1 cellular context compared by ENCODE assay signal in the genomic region with DNA sequence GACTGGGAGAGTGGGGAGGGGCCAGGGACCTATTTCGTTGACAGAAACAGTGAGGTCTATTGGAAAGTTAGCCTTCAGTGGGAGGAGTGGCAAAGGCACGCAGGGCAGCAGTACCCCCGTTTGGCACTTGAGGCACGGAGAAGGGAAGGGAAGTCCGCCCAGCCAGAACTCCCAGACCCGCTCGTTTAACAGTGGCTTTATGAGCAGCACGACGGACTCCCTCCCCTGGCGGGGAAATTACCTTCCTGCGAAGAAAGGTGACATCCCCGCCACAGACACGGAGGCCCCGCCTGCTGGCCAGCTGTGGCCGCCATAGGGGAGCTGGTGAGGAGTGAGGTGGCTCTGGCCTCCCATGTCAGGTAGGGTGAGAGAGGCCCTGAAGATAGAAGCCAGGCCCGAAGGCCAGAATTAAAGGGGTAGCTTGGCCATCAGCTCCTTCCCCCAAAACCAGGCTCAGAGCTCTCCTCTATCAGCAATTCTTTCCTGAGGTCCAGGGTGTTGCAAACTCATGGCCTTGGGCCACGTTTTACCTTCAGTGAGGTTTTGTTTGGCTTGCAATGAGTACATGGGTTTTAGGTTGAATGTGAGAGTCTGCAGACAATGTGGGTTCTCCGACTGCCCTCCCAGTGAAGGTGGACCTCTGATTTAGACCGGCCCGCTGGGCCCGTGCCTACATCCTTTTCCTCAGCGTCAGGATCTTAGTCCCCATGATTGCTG.
TF ChIP-seq lines count a peak whose summit lies in the region.

No MANE protein-coding gene starts in this region.

TF ChIP-seq in HepG2, 621 proteins besides CTCF, POLR2A, EP300 and RAD21 (continued from another document and continues in another):
- TF ChIP-seq SSRP1 (CRISPR knock-in tag; IDR thresholded peaks at IDR 0.05) (no peak), ZNF441 (CRISPR knock-in tag; IDR thresholded peaks at IDR 0.05; ENCODE audit: borderline replicate concordance) (no peak), ZNF232 (CRISPR knock-in tag; IDR thresholded peaks at IDR 0.05; ENCODE audit: borderline replicate concordance) (peak; percentile 35; the same call in 1 of the 2 replicates), RFX5 (IDR thresholded peaks at IDR 0.05; ENCODE audit: low read depth, low read length) (no peak), ZNF746 (CRISPR knock-in tag; IDR thresholded peaks at IDR 0.05) (no peak), EED (CRISPR knock-in tag; IDR thresholded peaks at IDR 0.05) (no peak), HCFC1 (IDR thresholded peaks at IDR 0.05; ENCODE audit: low read depth, low read length) (no peak), ZFP36L2 (CRISPR knock-in tag; IDR thresholded peaks at IDR 0.05) (no peak), SMAD9 (CRISPR knock-in tag; IDR thresholded peaks at IDR 0.05) (no peak), CENPX (CRISPR knock-in tag; IDR thresholded peaks at IDR 0.05) (no peak), DNMT3B (CRISPR knock-in tag; conservative IDR thresholded peaks at IDR 0.05) (no peak), SIN3A (IDR thresholded peaks at IDR 0.05; ENCODE audit: borderline replicate concordance, low read depth, low read length) (no peak), TBP (CRISPR knock-in tag; IDR thresholded peaks at IDR 0.05) (no peak), RCOR2 (CRISPR knock-in tag; IDR thresholded peaks at IDR 0.05) (no peak), RBAK (CRISPR knock-in tag; IDR thresholded peaks at IDR 0.05) (no peak), ZSCAN25 (CRISPR knock-in tag; IDR thresholded peaks at IDR 0.05) (0 out of 2 replicates have a peak, but pooled peaks have one; percentile 56), FOXC1 (CRISPR knock-in tag; IDR thresholded peaks at IDR 0.05; ENCODE audit: borderline replicate concordance) (no peak), PRPF4 (IDR thresholded peaks at IDR 0.05; ENCODE audit: low read depth, low read length, poor library complexity, severe bottlenecking) (no peak), ZNF253 (CRISPR knock-in tag; IDR thresholded peaks at IDR 0.05; ENCODE audit: borderline replicate concordance) (no peak), ZNF616 (CRISPR knock-in tag; IDR thresholded peaks at IDR 0.05; ENCODE audit: low read depth) (no peak), HHEX (CRISPR knock-in tag; IDR thresholded peaks at IDR 0.05) (no peak), U2AF2 (IDR thresholded peaks at IDR 0.05; ENCODE audit: low read depth, low read length) (no peak), KDM4B (CRISPR knock-in tag; IDR thresholded peaks at IDR 0.05) (no peak), ZNF780A (CRISPR knock-in tag; IDR thresholded peaks at IDR 0.05) (no peak), MTA3 (CRISPR knock-in tag; IDR thresholded peaks at IDR 0.05) (no peak), TEAD2 (CRISPR knock-in tag; IDR thresholded peaks at IDR 0.05) (no peak), ZNF501 (CRISPR knock-in tag; IDR thresholded peaks at IDR 0.05) (peak; percentile 56; the same call in 1 of the 2 replicates), ZNF629 (CRISPR knock-in tag; conservative IDR thresholded peaks at IDR 0.05) (peak; percentile 51; the same call in 1 of the 2 replicates), ZNF24 (IDR thresholded peaks at IDR 0.05) (no peak), PHF5A (CRISPR knock-in tag; IDR thresholded peaks at IDR 0.05; ENCODE audit: low read depth, unreplicated experiment) (no peak), JARID2 (CRISPR knock-in tag; IDR thresholded peaks at IDR 0.05; ENCODE audit: insufficient replicate concordance) (no peak), SCMH1 (CRISPR knock-in tag; IDR thresholded peaks at IDR 0.05; ENCODE audit: borderline replicate concordance) (no peak), CEBPG (CRISPR knock-in tag; IDR thresholded peaks at IDR 0.05) (peak; percentile 48), ZNF326 (CRISPR knock-in tag; IDR thresholded peaks at IDR 0.05; ENCODE audit: borderline replicate concordance) (no peak), SIX1 (CRISPR knock-in tag; IDR thresholded peaks at IDR 0.05; ENCODE audit: borderline replicate concordance) (no peak), SRY (CRISPR knock-in tag; IDR thresholded peaks at IDR 0.05) (no peak), MIXL1 (CRISPR knock-in tag; IDR thresholded peaks at IDR 0.05) (no peak), NFIB (CRISPR knock-in tag; IDR thresholded peaks at IDR 0.05; ENCODE audit: borderline replicate concordance) (no peak), ZBTB7A (CRISPR knock-in tag; IDR thresholded peaks at IDR 0.05) (no peak), RFXAP (CRISPR knock-in tag; IDR thresholded peaks at IDR 0.05; ENCODE audit: borderline replicate concordance) (no peak), ZNF569 (CRISPR knock-in tag; IDR thresholded peaks at IDR 0.05; ENCODE audit: borderline replicate concordance) (no peak), FLYWCH1 (CRISPR knock-in tag; IDR thresholded peaks at IDR 0.05) (no peak), SP1 (IDR thresholded peaks at IDR 0.05) (no peak), SP1 (CRISPR knock-in tag; IDR thresholded peaks at IDR 0.05) (no peak), CHD2 (IDR thresholded peaks at IDR 0.05; ENCODE audit: low read depth, low read length) (no peak)
- TF ChIP-seq, protein P1, sequence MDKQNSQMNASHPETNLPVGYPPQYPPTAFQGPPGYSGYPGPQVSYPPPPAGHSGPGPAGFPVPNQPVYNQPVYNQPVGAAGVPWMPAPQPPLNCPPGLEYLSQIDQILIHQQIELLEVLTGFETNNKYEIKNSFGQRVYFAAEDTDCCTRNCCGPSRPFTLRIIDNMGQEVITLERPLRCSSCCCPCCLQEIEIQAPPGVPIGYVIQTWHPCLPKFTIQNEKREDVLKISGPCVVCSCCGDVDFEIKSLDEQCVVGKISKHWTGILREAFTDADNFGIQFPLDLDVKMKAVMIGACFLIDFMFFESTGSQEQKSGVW (CRISPR knock-in tag; IDR thresholded peaks at IDR 0.05; ENCODE audit: borderline replicate concordance), result no peak
- TF ChIP-seq, protein P2, sequence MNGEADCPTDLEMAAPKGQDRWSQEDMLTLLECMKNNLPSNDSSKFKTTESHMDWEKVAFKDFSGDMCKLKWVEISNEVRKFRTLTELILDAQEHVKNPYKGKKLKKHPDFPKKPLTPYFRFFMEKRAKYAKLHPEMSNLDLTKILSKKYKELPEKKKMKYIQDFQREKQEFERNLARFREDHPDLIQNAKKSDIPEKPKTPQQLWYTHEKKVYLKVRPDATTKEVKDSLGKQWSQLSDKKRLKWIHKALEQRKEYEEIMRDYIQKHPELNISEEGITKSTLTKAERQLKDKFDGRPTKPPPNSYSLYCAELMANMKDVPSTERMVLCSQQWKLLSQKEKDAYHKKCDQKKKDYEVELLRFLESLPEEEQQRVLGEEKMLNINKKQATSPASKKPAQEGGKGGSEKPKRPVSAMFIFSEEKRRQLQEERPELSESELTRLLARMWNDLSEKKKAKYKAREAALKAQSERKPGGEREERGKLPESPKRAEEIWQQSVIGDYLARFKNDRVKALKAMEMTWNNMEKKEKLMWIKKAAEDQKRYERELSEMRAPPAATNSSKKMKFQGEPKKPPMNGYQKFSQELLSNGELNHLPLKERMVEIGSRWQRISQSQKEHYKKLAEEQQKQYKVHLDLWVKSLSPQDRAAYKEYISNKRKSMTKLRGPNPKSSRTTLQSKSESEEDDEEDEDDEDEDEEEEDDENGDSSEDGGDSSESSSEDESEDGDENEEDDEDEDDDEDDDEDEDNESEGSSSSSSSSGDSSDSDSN (CRISPR knock-in tag; IDR thresholded peaks at IDR 0.05), result no peak
- TF ChIP-seq, protein P3, sequence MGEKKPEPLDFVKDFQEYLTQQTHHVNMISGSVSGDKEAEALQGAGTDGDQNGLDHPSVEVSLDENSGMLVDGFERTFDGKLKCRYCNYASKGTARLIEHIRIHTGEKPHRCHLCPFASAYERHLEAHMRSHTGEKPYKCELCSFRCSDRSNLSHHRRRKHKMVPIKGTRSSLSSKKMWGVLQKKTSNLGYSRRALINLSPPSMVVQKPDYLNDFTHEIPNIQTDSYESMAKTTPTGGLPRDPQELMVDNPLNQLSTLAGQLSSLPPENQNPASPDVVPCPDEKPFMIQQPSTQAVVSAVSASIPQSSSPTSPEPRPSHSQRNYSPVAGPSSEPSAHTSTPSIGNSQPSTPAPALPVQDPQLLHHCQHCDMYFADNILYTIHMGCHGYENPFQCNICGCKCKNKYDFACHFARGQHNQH (CRISPR knock-in tag; IDR thresholded peaks at IDR 0.05), result no peak
- TF ChIP-seq, protein P4, sequence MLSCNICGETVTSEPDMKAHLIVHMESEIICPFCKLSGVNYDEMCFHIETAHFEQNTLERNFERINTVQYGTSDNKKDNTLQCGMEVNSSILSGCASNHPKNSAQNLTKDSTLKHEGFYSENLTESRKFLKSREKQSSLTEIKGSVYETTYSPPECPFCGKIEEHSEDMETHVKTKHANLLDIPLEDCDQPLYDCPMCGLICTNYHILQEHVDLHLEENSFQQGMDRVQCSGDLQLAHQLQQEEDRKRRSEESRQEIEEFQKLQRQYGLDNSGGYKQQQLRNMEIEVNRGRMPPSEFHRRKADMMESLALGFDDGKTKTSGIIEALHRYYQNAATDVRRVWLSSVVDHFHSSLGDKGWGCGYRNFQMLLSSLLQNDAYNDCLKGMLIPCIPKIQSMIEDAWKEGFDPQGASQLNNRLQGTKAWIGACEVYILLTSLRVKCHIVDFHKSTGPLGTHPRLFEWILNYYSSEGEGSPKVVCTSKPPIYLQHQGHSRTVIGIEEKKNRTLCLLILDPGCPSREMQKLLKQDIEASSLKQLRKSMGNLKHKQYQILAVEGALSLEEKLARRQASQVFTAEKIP (CRISPR knock-in tag; IDR thresholded peaks at IDR 0.05; ENCODE audit: borderline replicate concordance), result no peak
- TF ChIP-seq, protein P5, sequence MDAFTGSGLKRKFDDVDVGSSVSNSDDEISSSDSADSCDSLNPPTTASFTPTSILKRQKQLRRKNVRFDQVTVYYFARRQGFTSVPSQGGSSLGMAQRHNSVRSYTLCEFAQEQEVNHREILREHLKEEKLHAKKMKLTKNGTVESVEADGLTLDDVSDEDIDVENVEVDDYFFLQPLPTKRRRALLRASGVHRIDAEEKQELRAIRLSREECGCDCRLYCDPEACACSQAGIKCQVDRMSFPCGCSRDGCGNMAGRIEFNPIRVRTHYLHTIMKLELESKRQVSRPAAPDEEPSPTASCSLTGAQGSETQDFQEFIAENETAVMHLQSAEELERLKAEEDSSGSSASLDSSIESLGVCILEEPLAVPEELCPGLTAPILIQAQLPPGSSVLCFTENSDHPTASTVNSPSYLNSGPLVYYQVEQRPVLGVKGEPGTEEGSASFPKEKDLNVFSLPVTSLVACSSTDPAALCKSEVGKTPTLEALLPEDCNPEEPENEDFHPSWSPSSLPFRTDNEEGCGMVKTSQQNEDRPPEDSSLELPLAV (CRISPR knock-in tag; conservative IDR thresholded peaks at IDR 0.05; ENCODE audit: low read depth), result no peak
- TF ChIP-seq, protein P6, sequence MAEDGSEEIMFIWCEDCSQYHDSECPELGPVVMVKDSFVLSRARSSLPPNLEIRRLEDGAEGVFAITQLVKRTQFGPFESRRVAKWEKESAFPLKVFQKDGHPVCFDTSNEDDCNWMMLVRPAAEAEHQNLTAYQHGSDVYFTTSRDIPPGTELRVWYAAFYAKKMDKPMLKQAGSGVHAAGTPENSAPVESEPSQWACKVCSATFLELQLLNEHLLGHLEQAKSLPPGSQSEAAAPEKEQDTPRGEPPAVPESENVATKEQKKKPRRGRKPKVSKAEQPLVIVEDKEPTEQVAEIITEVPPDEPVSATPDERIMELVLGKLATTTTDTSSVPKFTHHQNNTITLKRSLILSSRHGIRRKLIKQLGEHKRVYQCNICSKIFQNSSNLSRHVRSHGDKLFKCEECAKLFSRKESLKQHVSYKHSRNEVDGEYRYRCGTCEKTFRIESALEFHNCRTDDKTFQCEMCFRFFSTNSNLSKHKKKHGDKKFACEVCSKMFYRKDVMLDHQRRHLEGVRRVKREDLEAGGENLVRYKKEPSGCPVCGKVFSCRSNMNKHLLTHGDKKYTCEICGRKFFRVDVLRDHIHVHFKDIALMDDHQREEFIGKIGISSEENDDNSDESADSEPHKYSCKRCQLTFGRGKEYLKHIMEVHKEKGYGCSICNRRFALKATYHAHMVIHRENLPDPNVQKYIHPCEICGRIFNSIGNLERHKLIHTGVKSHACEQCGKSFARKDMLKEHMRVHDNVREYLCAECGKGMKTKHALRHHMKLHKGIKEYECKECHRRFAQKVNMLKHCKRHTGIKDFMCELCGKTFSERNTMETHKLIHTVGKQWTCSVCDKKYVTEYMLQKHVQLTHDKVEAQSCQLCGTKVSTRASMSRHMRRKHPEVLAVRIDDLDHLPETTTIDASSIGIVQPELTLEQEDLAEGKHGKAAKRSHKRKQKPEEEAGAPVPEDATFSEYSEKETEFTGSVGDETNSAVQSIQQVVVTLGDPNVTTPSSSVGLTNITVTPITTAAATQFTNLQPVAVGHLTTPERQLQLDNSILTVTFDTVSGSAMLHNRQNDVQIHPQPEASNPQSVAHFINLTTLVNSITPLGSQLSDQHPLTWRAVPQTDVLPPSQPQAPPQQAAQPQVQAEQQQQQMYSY (CRISPR knock-in tag; IDR thresholded peaks at IDR 0.05), result no peak
- TF ChIP-seq, protein P7, sequence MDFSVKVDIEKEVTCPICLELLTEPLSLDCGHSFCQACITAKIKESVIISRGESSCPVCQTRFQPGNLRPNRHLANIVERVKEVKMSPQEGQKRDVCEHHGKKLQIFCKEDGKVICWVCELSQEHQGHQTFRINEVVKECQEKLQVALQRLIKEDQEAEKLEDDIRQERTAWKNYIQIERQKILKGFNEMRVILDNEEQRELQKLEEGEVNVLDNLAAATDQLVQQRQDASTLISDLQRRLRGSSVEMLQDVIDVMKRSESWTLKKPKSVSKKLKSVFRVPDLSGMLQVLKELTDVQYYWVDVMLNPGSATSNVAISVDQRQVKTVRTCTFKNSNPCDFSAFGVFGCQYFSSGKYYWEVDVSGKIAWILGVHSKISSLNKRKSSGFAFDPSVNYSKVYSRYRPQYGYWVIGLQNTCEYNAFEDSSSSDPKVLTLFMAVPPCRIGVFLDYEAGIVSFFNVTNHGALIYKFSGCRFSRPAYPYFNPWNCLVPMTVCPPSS (IDR thresholded peaks at IDR 0.05), result no peak
- TF ChIP-seq, protein P8, sequence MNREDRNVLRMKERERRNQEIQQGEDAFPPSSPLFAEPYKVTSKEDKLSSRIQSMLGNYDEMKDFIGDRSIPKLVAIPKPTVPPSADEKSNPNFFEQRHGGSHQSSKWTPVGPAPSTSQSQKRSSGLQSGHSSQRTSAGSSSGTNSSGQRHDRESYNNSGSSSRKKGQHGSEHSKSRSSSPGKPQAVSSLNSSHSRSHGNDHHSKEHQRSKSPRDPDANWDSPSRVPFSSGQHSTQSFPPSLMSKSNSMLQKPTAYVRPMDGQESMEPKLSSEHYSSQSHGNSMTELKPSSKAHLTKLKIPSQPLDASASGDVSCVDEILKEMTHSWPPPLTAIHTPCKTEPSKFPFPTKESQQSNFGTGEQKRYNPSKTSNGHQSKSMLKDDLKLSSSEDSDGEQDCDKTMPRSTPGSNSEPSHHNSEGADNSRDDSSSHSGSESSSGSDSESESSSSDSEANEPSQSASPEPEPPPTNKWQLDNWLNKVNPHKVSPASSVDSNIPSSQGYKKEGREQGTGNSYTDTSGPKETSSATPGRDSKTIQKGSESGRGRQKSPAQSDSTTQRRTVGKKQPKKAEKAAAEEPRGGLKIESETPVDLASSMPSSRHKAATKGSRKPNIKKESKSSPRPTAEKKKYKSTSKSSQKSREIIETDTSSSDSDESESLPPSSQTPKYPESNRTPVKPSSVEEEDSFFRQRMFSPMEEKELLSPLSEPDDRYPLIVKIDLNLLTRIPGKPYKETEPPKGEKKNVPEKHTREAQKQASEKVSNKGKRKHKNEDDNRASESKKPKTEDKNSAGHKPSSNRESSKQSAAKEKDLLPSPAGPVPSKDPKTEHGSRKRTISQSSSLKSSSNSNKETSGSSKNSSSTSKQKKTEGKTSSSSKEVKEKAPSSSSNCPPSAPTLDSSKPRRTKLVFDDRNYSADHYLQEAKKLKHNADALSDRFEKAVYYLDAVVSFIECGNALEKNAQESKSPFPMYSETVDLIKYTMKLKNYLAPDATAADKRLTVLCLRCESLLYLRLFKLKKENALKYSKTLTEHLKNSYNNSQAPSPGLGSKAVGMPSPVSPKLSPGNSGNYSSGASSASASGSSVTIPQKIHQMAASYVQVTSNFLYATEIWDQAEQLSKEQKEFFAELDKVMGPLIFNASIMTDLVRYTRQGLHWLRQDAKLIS (CRISPR knock-in tag; IDR thresholded peaks at IDR 0.05), result no peak
